26 cellular contexts compared by ENCODE assay signal in genomic region chr9:109941771-109942170, GRCh38.
"Had no signal": no experiment of that assay in that cellular context is flagged by ENCODE, and none has a peak within 500 bp of the region (broad histone marks: within the 10 kb centered on the region; RNA-seq: fewer than 3 reads in every experiment).

No MANE protein-coding gene starts in this region.

- ATAC-seq: esophagus mucosa; gastrocnemius medialis; left lobe of liver; naive thymus-derived CD4-positive, alpha-beta T cell; sciatic nerve; stimulated activated naive CD8-positive, alpha-beta T cell treated with anti-CD3 and anti-CD28 coated beads, Interleukin-15, amount 100 ng/mL, for 72 hours; upper lobe of right lung had no signal

- H3K4me2 ChIP-seq: neural progenitor cell, smooth muscle cell had no signal

- H3K36me3 ChIP-seq: gastrocnemius medialis, neural progenitor cell, suprapubic skin, transverse colon, upper lobe of right lung, uterus had no signal

- DNase-seq: cortex of kidney; effector CD4-positive, alpha-beta T cell; endodermal cell; foreskin fibroblast; gastrocnemius medialis; head of caudate nucleus; kidney; naive thymus-derived CD4-positive, alpha-beta T cell; stimulated activated CD4-positive, alpha-beta T cell treated with anti-CD3 and anti-CD28 coated beads, Interleukin-12 subunit alpha, Interleukin-12 subunit beta, amount 100 ng/mL, for 4 hours; stimulated activated CD4-positive, alpha-beta T cell treated with anti-CD3 and anti-CD28 coated beads, Interleukin-1b, Interleukin-23, amount 100 ng/mL, for 48 hours; stimulated activated CD4-positive, alpha-beta T cell treated with anti-CD3 and anti-CD28 coated beads, Interleukin-4, amount 100 ng/mL, for 1 hour; stimulated activated CD8-positive, alpha-beta memory T cell treated with anti-CD3 and anti-CD28 coated beads, Interleukin-4, amount 100 ng/mL, for 48 hours; stimulated activated naive CD4-positive, alpha-beta T cell; stimulated activated naive CD8-positive, alpha-beta T cell treated with anti-CD3 and anti-CD28 coated beads, Interleukin-15, amount 100 ng/mL, for 72 hours; transverse colon; upper lobe of right lung; uterus had no signal

- H2AFZ ChIP-seq: neural progenitor cell, parathyroid adenoma had no signal

- H3K27ac ChIP-seq: epithelial cell of prostate, gastrocnemius medialis, neural progenitor cell, parathyroid adenoma, suprapubic skin, transverse colon, upper lobe of right lung, uterus had no signal

- H3K4me1 ChIP-seq: gastrocnemius medialis, neural progenitor cell, parathyroid adenoma, suprapubic skin, transverse colon, uterus had no signal

- H3K79me2 ChIP-seq: parathyroid adenoma had no signal

- H3K9me3 ChIP-seq: gastrocnemius medialis, suprapubic skin, transverse colon, upper lobe of right lung, uterus had no signal

- H3K4me3 ChIP-seq: gastrocnemius medialis, lung, neural progenitor cell, smooth muscle cell, suprapubic skin, transverse colon, upper lobe of right lung, uterus had no signal

- H3K27me3 ChIP-seq: gastrocnemius medialis, neural progenitor cell, suprapubic skin, upper lobe of right lung, uterus had no signal
